10 cellular contexts compared by ENCODE assay signal in genomic region chr1:151828931-151829330, GRCh38. TPM values are rescaled to one million over a fixed set of nuclear protein-coding genes. Genes with fewer than 3 reads are reported as not detected.
DNase-seq lines count a peak whose midpoint lies in the region; ATAC-seq and TF ChIP-seq lines count a peak whose summit lies in the region.
"Had no signal": no experiment of that assay in that cellular context is flagged by ENCODE, and none has a peak within 500 bp of the region (broad histone marks: within the 10 kb centered on the region; RNA-seq: fewer than 3 reads in every experiment).

No MANE protein-coding gene starts in this region.

- no peaks in the 10 kb centered on the region for H3K9me3 ChIP-seq in HEK293 (ENCODE audit: control insufficient read depth, insufficient read depth, low read depth, low read length)
- H3K9me3 ChIP-seq in iPS-20b (ENCODE audit: insufficient read depth, low read depth, low read length): no peaks in the 10 kb centered on the region
- H3K9me3 ChIP-seq in vagina: no peaks in the 10 kb centered on the region

- POLR2A ChIA-PET in HEK293 (lab: Yijun Ruan, JAX): interaction anchor here (0.6 kb wide), 1 partner anchor 203 kb away, joined by 3 read pairs; no protein-coding TSS in a partner anchor
- POLR2A ChIA-PET in activated CD4-positive, alpha-beta memory T cell treated with anti-CD3 and anti-CD28 coated beads, Interleukin-2, amount 10 ng/mL, durations not matched to agents 7 days and 5 days (lab: Charles Lee): interaction anchor here (0.7 to 6.3 kb wide), 8 partner anchors 8 to 430 kb away, joined by 3 to 48 read pairs (median 11); partner anchors contain the start of genes C2CD4D, TDRKH and THEM4

- H3K27me3 ChIP-seq in iPS-20b (ENCODE audit: insufficient read depth, low read length) (no peaks in the 10 kb centered on the region), vagina (no peaks in the 10 kb centered on the region)

- intact Hi-C loops in vagina (cut with DNase I): no loop called here

- peak overlapping the region; percentile 65 for H3K4me3 Mint-ChIP-seq in activated CD4-positive, alpha-beta memory T cell treated with anti-CD3 and anti-CD28 coated beads, Interleukin-2, amount 10 ng/mL, durations not matched to agents 7 days and 5 days

- H3K4me1 ChIP-seq in HEK293 (ENCODE audit: control insufficient read depth, insufficient read depth, low read length): peaks cover 2% of the 10 kb centered on the region
- H3K4me1 ChIP-seq in iPS-20b (ENCODE audit: insufficient read depth, low read length): peaks cover 28% of the 10 kb centered on the region
- peaks cover 25% of the 10 kb centered on the region for H3K4me1 ChIP-seq in vagina

- H3K36me3 Mint-ChIP-seq in activated CD4-positive, alpha-beta memory T cell treated with anti-CD3 and anti-CD28 coated beads, Interleukin-2, amount 10 ng/mL, durations not matched to agents 7 days and 5 days (ENCODE audit: low read depth): no peaks in the 10 kb centered on the region

- no peaks in the 10 kb centered on the region for H3K27me3 Mint-ChIP-seq in activated CD4-positive, alpha-beta memory T cell treated with anti-CD3 and anti-CD28 coated beads, Interleukin-2, amount 10 ng/mL, durations not matched to agents 7 days and 5 days

- DNase-seq in AML-193 (lab: John Stamatoyannopoulos, UW): peak; percentile 40 to 59
- DNase-seq in activated CD4-positive, alpha-beta memory T cell treated with anti-CD3 and anti-CD28 coated beads, Interleukin-2, amount 10 ng/mL, durations not matched to agents 7 days and 5 days: no peak
- DNase-seq in NCI-H526 treated with DMSO at 0.1 percent for 48 hours (lab: John Stamatoyannopoulos, UW): no peak
- DNase-seq in vagina (ENCODE audit: extremely low spot score in 2 of 2): no peak

- 0 out of 2 replicates have a peak overlapping the region, but pooled peaks have one; percentile 1 for H3K9ac ChIP-seq in iPS-20b (ENCODE audit: low read depth, low read length)
- H3K9ac ChIP-seq: KMS-11 had no signal

- TF ChIP-seq POLR2A in GM18505 (IDR thresholded peaks at IDR 0.05; ENCODE audit: borderline replicate concordance, extremely low read depth, insufficient read depth, insufficient read length): no peak
- no peak for TF ChIP-seq POLR2A in vagina (IDR thresholded peaks at IDR 0.05)

- H3K27ac ChIP-seq in HEK293 (ENCODE audit: extremely low read depth, low read depth, low read length) (no peak overlapping the region), iPS-20b (ENCODE audit: low read length) (no peak overlapping the region), vagina (no peak overlapping the region)
- H3K27ac ChIP-seq: KMS-11 had no signal

- peaks cover 90% of the 10 kb centered on the region for H3K4me1 Mint-ChIP-seq in activated CD4-positive, alpha-beta memory T cell treated with anti-CD3 and anti-CD28 coated beads, Interleukin-2, amount 10 ng/mL, durations not matched to agents 7 days and 5 days

- CTCF ChIA-PET in HEK293 (lab: Yijun Ruan, JAX): interaction anchor here (1.3 kb wide), 1 partner anchor 54 kb away, joined by 3 read pairs; no protein-coding TSS in a partner anchor
- CTCF ChIA-PET in activated CD4-positive, alpha-beta memory T cell treated with anti-CD3 and anti-CD28 coated beads, Interleukin-2, amount 10 ng/mL, durations not matched to agents 7 days and 5 days (lab: Charles Lee): interaction anchor here (0.6 to 3.5 kb wide), 5 partner anchors 8 to 235 kb away, joined by 3 to 21 read pairs (median 3); partner anchors contain the start of gene C2CD4D

- peak overlapping the region; percentile 97 for H3K27ac Mint-ChIP-seq in activated CD4-positive, alpha-beta memory T cell treated with anti-CD3 and anti-CD28 coated beads, Interleukin-2, amount 10 ng/mL, durations not matched to agents 7 days and 5 days

- H3K4me3 ChIP-seq in HEK293 (ENCODE audit: low read depth, low read length) (no peak overlapping the region), iPS-20b (ENCODE audit: low read length) (no peak overlapping the region), vagina (no peak overlapping the region)

- no peaks in the 10 kb centered on the region for H3K36me3 ChIP-seq in HEK293 (ENCODE audit: control insufficient read depth in 2 of 2, insufficient read depth in 1 of 2, low read length in 2 of 2)
- no peaks in the 10 kb centered on the region for H3K36me3 ChIP-seq in iPS-20b (ENCODE audit: insufficient read depth, low read depth, low read length)
- no peaks in the 10 kb centered on the region for H3K36me3 ChIP-seq in vagina

- ATAC-seq in GM18505 (IDR thresholded peaks at IDR 0.05; ENCODE audit: unreplicated experiment) (no peak), HG02642 (IDR thresholded peaks at IDR 0.05; ENCODE audit: poor library complexity, unreplicated experiment) (no peak)

- H3K9me3 Mint-ChIP-seq in activated CD4-positive, alpha-beta memory T cell treated with anti-CD3 and anti-CD28 coated beads, Interleukin-2, amount 10 ng/mL, durations not matched to agents 7 days and 5 days: no peaks in the 10 kb centered on the region

- no peak for TF ChIP-seq CTCF in HEK293 (tag by site-specific recombination; IDR thresholded peaks at IDR 0.05)
- no peak for TF ChIP-seq CTCF in vagina (IDR thresholded peaks at IDR 0.05)

TF ChIP-seq in HEK293, 187 proteins besides CTCF, POLR2A, EP300 and RAD21 (continues in another document):
- no peak for TF ChIP-seq KLF17 (tag by site-specific recombination; IDR thresholded peaks at IDR 0.05)
- peak; percentile 75 for TF ChIP-seq PRDM1 (tag by site-specific recombination; IDR thresholded peaks at IDR 0.05)
- peak; percentile 58; the same call in 1 of the 2 replicates for TF ChIP-seq KLF1 (tag by site-specific recombination; IDR thresholded peaks at IDR 0.05)
- TF ChIP-seq ZNF248 (tag by site-specific recombination; IDR thresholded peaks at IDR 0.05): no peak
- peak; percentile 98 for TF ChIP-seq REST (tag by site-specific recombination; IDR thresholded peaks at IDR 0.05)
- TF ChIP-seq SP2 (tag by site-specific recombination; IDR thresholded peaks at IDR 0.05): peak; percentile 60
- TF ChIP-seq ZFHX2 (tag by site-specific recombination; conservative IDR thresholded peaks at IDR 0.05): peak; percentile 78
- peak; percentile 83 for TF ChIP-seq EGR2 (tag by site-specific recombination; IDR thresholded peaks at IDR 0.05; ENCODE audit: low read depth)

RNA-seq across cellular contexts. Expression of gene RORC, which starts 2.7 kb away (rescaled TPM):
- 10 to 100 TPM; 25.4 to 25.8 TPM for total RNA-seq in activated CD4-positive, alpha-beta memory T cell treated with anti-CD3 and anti-CD28 coated beads, Interleukin-2, amount 10 ng/mL, durations not matched to agents 7 days and 5 days
- 8.1 TPM for total RNA-seq in vagina
- total RNA-seq: pulmonary artery endothelial cell had no signal

RNA-seq across cellular contexts. Expression of gene C2CD4D, which starts 10.7 kb away (rescaled TPM):
- 1 to 10 TPM; 3.0 to 3.7 TPM for total RNA-seq in activated CD4-positive, alpha-beta memory T cell treated with anti-CD3 and anti-CD28 coated beads, Interleukin-2, amount 10 ng/mL, durations not matched to agents 7 days and 5 days
- total RNA-seq in vagina: not detected

RNA-seq across cellular contexts. Expression of gene LINGO4, which starts 23.7 kb away (rescaled TPM):
- total RNA-seq in activated CD4-positive, alpha-beta memory T cell treated with anti-CD3 and anti-CD28 coated beads, Interleukin-2, amount 10 ng/mL, durations not matched to agents 7 days and 5 days: 1 to 10 TPM; 1.2 to 1.3 TPM
- total RNA-seq in vagina: 0.98 TPM
- total RNA-seq: pulmonary artery endothelial cell had no signal

RNA-seq across cellular contexts. Expression of gene THEM5, which starts 24.6 kb away (rescaled TPM):
- total RNA-seq in activated CD4-positive, alpha-beta memory T cell treated with anti-CD3 and anti-CD28 coated beads, Interleukin-2, amount 10 ng/mL, durations not matched to agents 7 days and 5 days: not detected
- 0.98 TPM for total RNA-seq in vagina
- total RNA-seq: pulmonary artery endothelial cell had no signal

RNA-seq across cellular contexts. Expression of gene TDRKH, which starts 38.6 kb away (rescaled TPM):
- 10 to 100 TPM; 27.1 to 30.9 TPM for total RNA-seq in activated CD4-positive, alpha-beta memory T cell treated with anti-CD3 and anti-CD28 coated beads, Interleukin-2, amount 10 ng/mL, durations not matched to agents 7 days and 5 days
- total RNA-seq in vagina: 5.2 TPM

Comparison
In these comparisons a context has a peak if more than half of its experiments do, and no peak if none do; other contexts are left out.
1. DNase-seq: peak in AML-193 (2 of 2); none in activated CD4-positive, alpha-beta memory T cell treated with anti-CD3 and anti-CD28 coated beads, Interleukin-2, amount 10 ng/mL, durations not matched to agents 7 days and 5 days (single experiment), NCI-H526 treated with DMSO at 0.1 percent for 48 hours (single experiment) and vagina (0 of 2).